Comparison of ENCODE assay signal across 15 cellular contexts in genomic region chr2:200320344-200320743, GRCh38. TPM values are rescaled to one million over a fixed set of nuclear protein-coding genes. Genes with fewer than 3 reads are reported as not detected.
DNase-seq lines count a peak whose midpoint lies in the region; ATAC-seq and TF ChIP-seq lines count a peak whose summit lies in the region.
"Had no signal": no experiment of that assay in that cellular context is flagged by ENCODE, and none has a peak within 500 bp of the region (broad histone marks: within the 10 kb centered on the region; RNA-seq: fewer than 3 reads in every experiment).

No MANE protein-coding gene starts in this region.

- POLR2A ChIA-PET in PC-9 (lab: Charles Lee; ENCODE audit: unreplicated experiment): interaction anchor here (0.6 to 0.7 kb wide), 2 partner anchors 163 to 202 kb away, joined by 3 read pairs; no protein-coding TSS in a partner anchor
- POLR2A ChIA-PET in OCI-LY7 (lab: Charles Lee): interaction anchor here (0.5 to 0.6 kb wide), 2 partner anchors 200 to 310 kb away, joined by 4 to 5 read pairs; no protein-coding TSS in a partner anchor

- H3K36me3 Mint-ChIP-seq in GM23338 (ENCODE audit: low read depth): peaks cover 9% of the 10 kb centered on the region; the same call in 1 of the 3 replicates
- H3K36me3 Mint-ChIP-seq in osteocyte (ENCODE audit: unreplicated experiment): no peaks in the 10 kb centered on the region

- no peak for DNase-seq in GM23338 (ENCODE audit: low spot score)
- no peak for DNase-seq in PC-9
- DNase-seq in osteocyte (ENCODE audit: extremely low spot score, unreplicated experiment): no peak
- no peak for DNase-seq in NCI-H2227 treated with DMSO at 0.1 percent for 48 hours (lab: John Stamatoyannopoulos, UW)
- DNase-seq in OCI-LY7 (ENCODE audit: low spot score): no peak
- no peak for DNase-seq in T-helper 9 cell
- DNase-seq: activated CD8-positive, alpha-beta T cell treated with anti-CD3 and anti-CD28 coated beads for 36 hours; BE2C; NCI-H69; SHP77; stimulated activated CD4-positive, alpha-beta T cell treated with anti-CD3 and anti-CD28 coated beads, Interleukin-4, amount 100 ng/mL, for 1 hour had no signal

- H3K4me2 ChIP-seq in GM23338 (peak overlapping the region; percentile 58; the same call in 1 of the 2 replicates), PC-9 (peak overlapping the region; percentile 79), OCI-LY7 (ENCODE audit: low read length) (no peak overlapping the region)

- no peak for TF ChIP-seq CTCF in GM23338 (conservative IDR thresholded peaks at IDR 0.05; ENCODE audit: low read depth in 2 of 2)
- no peak for TF ChIP-seq CTCF in PC-9 (conservative IDR thresholded peaks at IDR 0.05)
- TF ChIP-seq CTCF in osteocyte (IDR thresholded peaks at IDR 0.05): no peak
- no peak for TF ChIP-seq CTCF in OCI-LY7 (conservative IDR thresholded peaks at IDR 0.05; ENCODE audit: low read length)

- H3K27me3 Mint-ChIP-seq in GM23338 (ENCODE audit: insufficient read depth, low read depth, poor library complexity): no peaks in the 10 kb centered on the region
- H3K27me3 Mint-ChIP-seq in osteocyte (ENCODE audit: unreplicated experiment): no peaks in the 10 kb centered on the region
- H3K27me3 Mint-ChIP-seq: activated CD8-positive, alpha-beta T cell treated with anti-CD3 and anti-CD28 coated beads for 36 hours had no signal

- no peaks in the 10 kb centered on the region; the same call in 1 of the 2 replicates for H4K20me1 ChIP-seq in GM23338 (replicated peaks; ENCODE audit: insufficient read depth)
- no peaks in the 10 kb centered on the region for H4K20me1 ChIP-seq in PC-9 (ENCODE audit: insufficient read depth)
- no peaks in the 10 kb centered on the region for H4K20me1 ChIP-seq in OCI-LY7 (ENCODE audit: insufficient read depth, low read length)

- peaks cover 84% of the 10 kb centered on the region for H3K4me1 ChIP-seq in GM23338 (ENCODE audit: insufficient read depth)
- H3K4me1 ChIP-seq in PC-9 (replicated peaks; ENCODE audit: insufficient read depth): peaks cover 74% of the 10 kb centered on the region
- H3K4me1 ChIP-seq in OCI-LY7 (ENCODE audit: insufficient read depth, low read length, poor library complexity, severe bottlenecking): no peaks in the 10 kb centered on the region
- H3K4me1 ChIP-seq: BE2C had no signal

- H3K27me3 ChIP-seq in GM23338 (ENCODE audit: insufficient read depth) (no peaks in the 10 kb centered on the region), PC-9 (ENCODE audit: insufficient read depth, low read depth) (no peaks in the 10 kb centered on the region)
- H3K27me3 ChIP-seq: BE2C had no signal

- H3K4me3 Mint-ChIP-seq in GM23338: no peak overlapping the region
- no peak overlapping the region for H3K4me3 Mint-ChIP-seq in osteocyte (ENCODE audit: unreplicated experiment)
- H3K4me3 Mint-ChIP-seq: activated CD8-positive, alpha-beta T cell treated with anti-CD3 and anti-CD28 coated beads for 36 hours had no signal

- H3K36me3 ChIP-seq in GM23338 (ENCODE audit: insufficient read depth) (no peaks in the 10 kb centered on the region), PC-9 (ENCODE audit: low read depth) (0 out of 2 replicates have a peak, but pooled peaks cover 5% of the 10 kb centered on the region), OCI-LY7 (ENCODE audit: insufficient read depth, low read length) (no peaks in the 10 kb centered on the region)
- H3K36me3 ChIP-seq: BE2C had no signal

- ATAC-seq in GM23338: no peak
- peak; percentile 84 for ATAC-seq in esophagus mucosa
- no peak for ATAC-seq in GM21360 (IDR thresholded peaks at IDR 0.05; ENCODE audit: unreplicated experiment)
- ATAC-seq: activated CD8-positive, alpha-beta T cell treated with anti-CD3 and anti-CD28 coated beads for 36 hours; K562 had no signal

- H3K4me1 Mint-ChIP-seq in GM23338 (peaks cover 85% of the 10 kb centered on the region), osteocyte (ENCODE audit: unreplicated experiment) (peaks cover 73% of the 10 kb centered on the region)

- no peak overlapping the region for H3K4me3 ChIP-seq in GM23338
- H3K4me3 ChIP-seq in PC-9: no peak overlapping the region
- H3K4me3 ChIP-seq in OCI-LY7 (ENCODE audit: low read depth, low read length, poor library complexity, severe bottlenecking): no peak overlapping the region
- H3K4me3 ChIP-seq: K562 had no signal

- H3K27ac Mint-ChIP-seq in GM23338: no peak overlapping the region
- H3K27ac Mint-ChIP-seq in osteocyte (ENCODE audit: unreplicated experiment): peak overlapping the region; percentile 83
- H3K27ac Mint-ChIP-seq: activated CD8-positive, alpha-beta T cell treated with anti-CD3 and anti-CD28 coated beads for 36 hours; activated T-helper 2 cell treated with anti-CD3 and anti-CD28 coated beads, Interferon-gamma antibody, Interleukin-2, Interleukin-4, amounts not matched to agents 10 μg/mL and 5 μg/mL and 100 μg/mL, durations not matched to agents 14 hours and 24 hours and 36 hours had no signal

- H3K9me3 Mint-ChIP-seq in GM23338: no peaks in the 10 kb centered on the region
- H3K9me3 Mint-ChIP-seq in osteocyte (ENCODE audit: unreplicated experiment): no peaks in the 10 kb centered on the region
- H3K9me3 Mint-ChIP-seq: activated CD8-positive, alpha-beta T cell treated with anti-CD3 and anti-CD28 coated beads for 36 hours; activated T-helper 2 cell treated with anti-CD3 and anti-CD28 coated beads, Interferon-gamma antibody, Interleukin-2, Interleukin-4, amounts not matched to agents 10 μg/mL and 5 μg/mL and 100 μg/mL, durations not matched to agents 14 hours and 24 hours and 36 hours had no signal

- no peaks in the 10 kb centered on the region for H3F3A ChIP-seq in GM23338 (replicated peaks; ENCODE audit: low read depth)
- H3F3A ChIP-seq in PC-9 (ENCODE audit: insufficient read depth, low read depth): peaks cover 31% of the 10 kb centered on the region

- H3K9me2 ChIP-seq in GM23338 (ENCODE audit: insufficient read depth): no peaks in the 10 kb centered on the region
- no peaks in the 10 kb centered on the region for H3K9me2 ChIP-seq in PC-9 (ENCODE audit: insufficient read depth)
- H3K9me2 ChIP-seq in OCI-LY7 (ENCODE audit: insufficient read depth, low read length): no peaks in the 10 kb centered on the region

- CTCF ChIA-PET in PC-9 (lab: Charles Lee) (interaction anchor here (0.6 kb wide), 1 partner anchor 96 kb away, joined by 3 read pairs; no protein-coding TSS in a partner anchor), OCI-LY7 (lab: Charles Lee; ENCODE audit: unreplicated experiment) (no interaction called here)

- H3K27ac ChIP-seq in GM23338 (ENCODE audit: low read depth) (no peak overlapping the region), PC-9 (peak overlapping the region; percentile 89), OCI-LY7 (ENCODE audit: low read depth, low read length, poor library complexity, severe bottlenecking) (no peak overlapping the region)

- intact Hi-C loops in PC-9 (cut with micrococcal nuclease; ENCODE audit: unreplicated experiment): no loop called here
- intact Hi-C loops in OCI-LY7 (cut with micrococcal nuclease; ENCODE audit: unreplicated experiment): no loop called here

- H2AFZ ChIP-seq in GM23338 (no peak overlapping the region), PC-9 (no peak overlapping the region), OCI-LY7 (ENCODE audit: low read length) (no peak overlapping the region)

- peaks cover 3% of the 10 kb centered on the region; the same call in 1 of the 2 replicates for H3K9me3 ChIP-seq in PC-9 (ENCODE audit: insufficient read depth, low read depth)
- H3K9me3 ChIP-seq in OCI-LY7 (ENCODE audit: low read length): no peaks in the 10 kb centered on the region
- H3K9me3 ChIP-seq: BE2C had no signal

- no TSS peak for BruUV-seq in PC-9 (replicated peaks; lab: Mats Ljungman, UMichigan)
- no TSS peak for BruUV-seq in OCI-LY7 (replicated peaks; lab: Mats Ljungman, UMichigan)

- peaks cover 100% of the 10 kb centered on the region for H3K79me2 ChIP-seq in GM23338 (replicated peaks; ENCODE audit: insufficient read depth)
- peaks cover 100% of the 10 kb centered on the region for H3K79me2 ChIP-seq in PC-9 (ENCODE audit: low read depth)
- no peaks in the 10 kb centered on the region for H3K79me2 ChIP-seq in OCI-LY7 (ENCODE audit: insufficient read depth, low read depth, low read length)

TF ChIP-seq in GM23338, 12 proteins besides CTCF, POLR2A, EP300 and RAD21 (continues in another document):
- TF ChIP-seq ZNF331 (CRISPR knock-in tag; IDR thresholded peaks at IDR 0.05; ENCODE audit: low read depth) (no peak), ZNF114 (CRISPR knock-in tag; IDR thresholded peaks at IDR 0.05) (no peak), EZH2phosphoT487 (IDR thresholded peaks at IDR 0.05; ENCODE audit: unreplicated experiment) (no peak), CREB1 (CRISPR knock-in tag; IDR thresholded peaks at IDR 0.05; ENCODE audit: low read depth) (no peak), POLR2AphosphoS5 (IDR thresholded peaks at IDR 0.05; ENCODE audit: low read depth) (no peak), STAT1 (IDR thresholded peaks at IDR 0.05; ENCODE audit: unreplicated experiment) (no peak), REST (IDR thresholded peaks at IDR 0.05; ENCODE audit: unreplicated experiment) (no peak)

RNA-seq across cellular contexts. Expression of gene SPATS2L, which starts 13.9 kb away (rescaled TPM):
- 118 and 146 TPM in 2 replicates for total RNA-seq in GM23338 (2014; rRNA removed; shearing (Covaris generic))
- polyA plus RNA-seq in GM23338 (2016; fragmentation: Nextera tagmentation; extraction: Ambion mirVana): 154 and 263 TPM in 2 replicates
- 189 and 199 TPM in 2 replicates for total RNA-seq in PC-9 (2021)
- 51.0 TPM for total RNA-seq in esophagus mucosa
- total RNA-seq in osteocyte: 152 and 155 TPM in 2 replicates
- total RNA-seq in OCI-LY7 (2014; rRNA removed; shearing (Covaris generic)): 5.2 and 8.4 TPM in 2 replicates
- 3.1 and 6.1 TPM in 2 replicates for total RNA-seq in OCI-LY7 (2022)
